In genomic region chr15:58189148-58189811, GRCh38 we compare ENCODE assay signal across 20 cellular contexts. TPM values are rescaled to one million over a fixed set of nuclear protein-coding genes. Genes with fewer than 3 reads are reported as not detected.
DNase-seq lines count a peak whose midpoint lies in the region; ATAC-seq, FAIRE-seq and TF ChIP-seq lines count a peak whose summit lies in the region.
"Had no signal": no experiment of that assay in that cellular context is flagged by ENCODE, and none has a peak within 500 bp of the region (broad histone marks: within the 10 kb centered on the region; RNA-seq: fewer than 3 reads in every experiment).

No MANE protein-coding gene starts in this region.

- H2BK5ac ChIP-seq in H1 (ENCODE audit: low read depth, low read length) = no peak overlapping the region

- H3K9ac ChIP-seq in H1 (replicated peaks in 1 of 4; ENCODE audit: extremely low read depth in 1 of 4, low read depth in 3 of 4, low read length in 3 of 4) = no peak overlapping the region

- H4K20me1 ChIP-seq in H1 (replicated peaks in 1 of 2; ENCODE audit: control insufficient read depth in 1 of 2, insufficient read depth in 2 of 2, low read length in 2 of 2) = no peaks in the 10 kb centered on the region

- H3K4me1 ChIP-seq in H1 (replicated peaks in 1 of 4; ENCODE audit: control insufficient read depth in 3 of 4, insufficient read depth in 4 of 4, low read length in 3 of 4) = no peaks in the 10 kb centered on the region; a peak in 1 of 7 replicates
- H3K4me1 ChIP-seq in Peyer's patch = no peaks in the 10 kb centered on the region
- H3K4me1 ChIP-seq: HAP-1 had no signal

- H3K23ac ChIP-seq in H1 (ENCODE audit: insufficient read length) = no peak overlapping the region

- peak; percentile 8 for ATAC-seq in left lobe of liver
- ATAC-seq: GM12878, GM23338 had no signal

- TF ChIP-seq CTCF in H1 (IDR thresholded peaks at IDR 0.05; ENCODE audit: control extremely low read depth in 1 of 3, insufficient read depth in 1 of 3, low read depth in 1 of 3, low read length in 3 of 3) = no peak
- TF ChIP-seq CTCF in Peyer's patch (IDR thresholded peaks at IDR 0.05) = no peak

- no peak overlapping the region for H2BK20ac ChIP-seq in H1 (ENCODE audit: low read length)

- no peak overlapping the region for H2BK15ac ChIP-seq in H1 (ENCODE audit: low read length)

- no peak overlapping the region for H3K14ac ChIP-seq in H1 (ENCODE audit: insufficient read length)

- no peak overlapping the region for H3K56ac ChIP-seq in H1 (replicated peaks; ENCODE audit: insufficient read length, low read depth, low read length)

- no peak overlapping the region for H2BK120ac ChIP-seq in H1 (replicated peaks; ENCODE audit: low read depth, low read length)

- no peak for TF ChIP-seq EP300 in H1 (IDR thresholded peaks at IDR 0.05; ENCODE audit: borderline replicate concordance in 1 of 2, low read depth in 2 of 2, low read length in 2 of 2)

- no peak for TF ChIP-seq POLR2A in H1 (IDR thresholded peaks at IDR 0.05; ENCODE audit: control extremely low read depth in 1 of 2, low read depth in 2 of 2, low read length in 2 of 2)
- no peak for TF ChIP-seq POLR2A in Peyer's patch (IDR thresholded peaks at IDR 0.05)

- no peak for FAIRE-seq in H1 (lab: Jason Lieb, UNC)
- FAIRE-seq: G401.6, GM12878, H54 had no signal

- no peak overlapping the region for H3K4ac ChIP-seq in H1 (replicated peaks; ENCODE audit: insufficient read length, low read depth, low read length)

- H3K4me2 ChIP-seq in H1 (ENCODE audit: insufficient read depth in 1 of 2, low read depth in 2 of 2, low read length in 2 of 2) = no peak overlapping the region
- H3K4me2 ChIP-seq: GM23338 had no signal

- no peaks in the 10 kb centered on the region for H3K79me1 ChIP-seq in H1 (ENCODE audit: low read depth, low read length)

- CTCF ChIA-PET in H1 (lab: Charles Lee; ENCODE audit: partially characterized antibody) = no interaction called here

- H3K27me3 ChIP-seq in H1 (replicated peaks in 1 of 4; ENCODE audit: control insufficient read depth in 3 of 4, extremely low read depth in 1 of 4, insufficient read depth in 3 of 4, low read length in 3 of 4) (no peaks in the 10 kb centered on the region), Peyer's patch (no peaks in the 10 kb centered on the region)

- no peak overlapping the region for H2BK12ac ChIP-seq in H1 (ENCODE audit: low read depth, low read length)

- POLR2A ChIA-PET in H1 (lab: Charles Lee; ENCODE audit: partially characterized antibody) = no interaction called here

- no peaks in the 10 kb centered on the region; the same call in 1 of the 2 replicates for H3K23me2 ChIP-seq in H1 (ENCODE audit: low read depth, low read length)

- no peak overlapping the region for H3K4me3 ChIP-seq in H1 (ENCODE audit: extremely low read depth in 1 of 4, insufficient read depth in 2 of 4, low read depth in 3 of 4, low read length in 4 of 4)
- no peak overlapping the region for H3K4me3 ChIP-seq in Peyer's patch
- H3K4me3 ChIP-seq: GM12878, GM23338, HAP-1 had no signal

- H3K27ac ChIP-seq in H1 (ENCODE audit: low read depth, low read length) = no peak overlapping the region
- no peak overlapping the region for H3K27ac ChIP-seq in Peyer's patch

- no peak overlapping the region for H2AFZ ChIP-seq in H1 (ENCODE audit: low read length)

- H3K18ac ChIP-seq in H1 (ENCODE audit: extremely low read depth, low read length) = no peak overlapping the region

- H3K36me3 ChIP-seq in H1 (ENCODE audit: control insufficient read depth in 2 of 4, insufficient read depth in 4 of 4, low read length in 3 of 4) (no peaks in the 10 kb centered on the region), Peyer's patch (no peaks in the 10 kb centered on the region)
- H3K36me3 ChIP-seq: HAP-1 had no signal

- no peak overlapping the region for H2AK5ac ChIP-seq in H1 (ENCODE audit: low read depth, low read length)

- peaks cover 0 to 2% of the 10 kb centered on the region in 2 experiments; a peak in 1 of 4 replicates for H3K9me3 ChIP-seq in H1 (ENCODE audit: insufficient read depth in 2 of 2, low read depth in 1 of 2, low read length in 1 of 2)
- H3K9me3 ChIP-seq in Peyer's patch = no peaks in the 10 kb centered on the region
- H3K9me3 ChIP-seq: HAP-1 had no signal

- TF ChIP-seq RAD21 in H1 (IDR thresholded peaks at IDR 0.05 in 1 of 2, conservative IDR thresholded peaks at IDR 0.05 in 1 of 2; ENCODE audit: low read depth in 2 of 2, low read length in 2 of 2) = no peak

- no peak overlapping the region for H4K91ac ChIP-seq in H1 (replicated peaks; ENCODE audit: insufficient read length, low read length)

- DNase-seq in SK-N-DZ (ENCODE audit: low spot score) (peak; percentile 6), H1 (ENCODE audit: low read depth in 1 of 2, low spot score in 2 of 2) (no peak), left lobe of liver (ENCODE audit: low spot score) (no peak), DMS 273 treated with DMSO at 0.1 percent for 48 hours (lab: John Stamatoyannopoulos, UW) (no peak), Peyer's patch (no peak), NCI-H526 treated with DMSO at 0.1 percent for 48 hours (lab: John Stamatoyannopoulos, UW) (no peak)
- DNase-seq: C1 segment of cervical spinal cord; Calu3; CD4-positive, alpha-beta memory T cell; COR-L47; DMS153; DND-41 had no signal

- no peaks in the 10 kb centered on the region for H3K79me2 ChIP-seq in H1 (ENCODE audit: control insufficient read depth in 1 of 2, insufficient read depth in 2 of 2, low read length in 2 of 2)

- no peak overlapping the region for H4K5ac ChIP-seq in H1 (ENCODE audit: insufficient read length, low read depth, low read length)

- 89% methylated on average over 8 of the region's 8 CpGs; no CpG with 5 or more reads in 1 of the 2 experiments for WGBS in H1 (ENCODE audit: extremely low coverage in 1 of 2, insufficient coverage in 1 of 2, insufficient read length in 1 of 2, insufficient replicate concordance in 2 of 2, low coverage in 1 of 2, low lambda C conversion rate in 2 of 2, missing lambda C conversion rate in 1 of 2), 2 experiments

- H4K8ac ChIP-seq in H1 (ENCODE audit: extremely low read depth, insufficient read depth, low read length) = no peak overlapping the region

TF ChIP-seq in H1, 55 proteins besides CTCF, POLR2A, EP300 and RAD21:
- TF ChIP-seq SAP30 (IDR thresholded peaks at IDR 0.05; ENCODE audit: insufficient read depth, insufficient replicate concordance, low read length) (no peak), TCF12 (IDR thresholded peaks at IDR 0.05; ENCODE audit: low read depth, low read length) (no peak), HDAC6 (IDR thresholded peaks at IDR 0.05; ENCODE audit: low read depth, low read length) (no peak), EGR1 (IDR thresholded peaks at IDR 0.05; ENCODE audit: borderline replicate concordance, low read depth, low read length) (no peak), TEAD4 (IDR thresholded peaks at IDR 0.05; ENCODE audit: low read depth, low read length) (no peak), KDM1A (IDR thresholded peaks at IDR 0.05; ENCODE audit: borderline replicate concordance, low read length) (peak; percentile 89)

RNA-seq across cellular contexts. Expression of gene AQP9, which starts 51.1 kb away (rescaled TPM):
- polyA plus RNA-seq in SK-N-DZ (2014; cell fraction: cytosol; rRNA removed) = not detected in 2 replicates
- not detected in 2 replicates for polyA plus RNA-seq in SK-N-DZ (2014; cell fraction: nucleus; rRNA removed)
- total RNA-seq in H1 (2021; fragmentation: NEBNext Ultra II Directional; extraction: Animal tissue kit (Norgen Biotek cat#: 25700)) = not detected in 2 replicates
- polyA plus RNA-seq in H1 (2011; rRNA removed) = not detected in 2 replicates
- polyA plus RNA-seq in H1 (2011; cell fraction: cytosol; rRNA removed) = not detected
- not detected for polyA plus RNA-seq in H1 (2011; cell fraction: nucleus; rRNA removed)
- polyA plus RNA-seq in H1 (2012, experiment 1 of 2) = not detected in 4 replicates
- polyA plus RNA-seq in H1 (2012, experiment 2 of 2) = not detected
- not detected for polyA plus RNA-seq in H1 (2013, experiment 1 of 2)
- not detected for polyA plus RNA-seq in H1 (2013, experiment 2 of 2)
- not detected in 2 replicates for polyA minus RNA-seq in H1 (2011; rRNA and poly(A)+ RNA removed)
- not detected for polyA minus RNA-seq in H1 (2011; cell fraction: cytosol; rRNA and poly(A)+ RNA removed)
- polyA minus RNA-seq in H1 (2011; cell fraction: nucleus; rRNA and poly(A)+ RNA removed) = not detected
- 159 TPM for total RNA-seq in left lobe of liver
- 1 to 10 TPM in 1 of 4 donors, not detected in 3; 5.8 TPM for total RNA-seq in Peyer's patch
- total RNA-seq: A172, A673, Calu3, GM23338 had no signal
- polyA plus RNA-seq: BJ; CD4-positive, alpha-beta memory T cell; GM23338 had no signal

Comparison
In these comparisons a context has a peak if more than half of its experiments do, and no peak if none do; other contexts are left out.
1. RNA of gene AQP9, which starts 51.1 kb away (total RNA-seq): 159 TPM in left lobe of liver (single experiment); 5.8 TPM in Peyer's patch and not detected in H1; every median in the first group is over 10 times any median in the second.